In genomic region chrX:124341361-124342132, GRCh38 we compare ENCODE assay signal across 26 cellular contexts. TPM values are rescaled to one million over a fixed set of nuclear protein-coding genes. Genes with fewer than 3 reads are reported as not detected.
DNase-seq lines count a peak whose midpoint lies in the region; ATAC-seq, FAIRE-seq and TF ChIP-seq lines count a peak whose summit lies in the region.
"Had no signal": no experiment of that assay in that cellular context is flagged by ENCODE, and none has a peak within 500 bp of the region (broad histone marks: within the 10 kb centered on the region; RNA-seq: fewer than 3 reads in every experiment).

No MANE protein-coding gene starts in this region.

- H3K27ac ChIP-seq in foreskin keratinocyte, result no peak overlapping the region
- H3K27ac ChIP-seq: BLaER1 treated with 17β-estradiol and CSF1 and Interleukin-3, amounts not matched to agents 10 nM and 100 nM; coronary artery; left lung had no signal

- peak overlapping the region; percentile 65 to 96 for H3K4me3 Mint-ChIP-seq in activated T-cell treated with anti-CD3 and anti-CD28 coated beads, Interleukin-2, amount 50 U/mL, for 72 hours
- peak overlapping the region in 2 of 3 donors; percentile 39 to 40 for H3K4me3 Mint-ChIP-seq in T-cell
- peak overlapping the region; percentile 78 for H3K4me3 Mint-ChIP-seq in activated naive CD8-positive, alpha-beta T cell treated with anti-CD3 and anti-CD28 coated beads, Interleukin-2, amount 10 ng/mL, durations not matched to agents 7 days and 5 days
- peak overlapping the region; percentile 86 for H3K4me3 Mint-ChIP-seq in stimulated activated effector memory CD8-positive, alpha-beta T cell treated with anti-CD3 and anti-CD28 coated beads, Interleukin-12 subunit alpha, Interleukin-12 subunit beta, amount 100 ng/mL, for 72 hours
- H3K4me3 Mint-ChIP-seq: nephron had no signal

- H3K4me1 ChIP-seq in foreskin keratinocyte, result no peaks in the 10 kb centered on the region
- H3K4me1 ChIP-seq: left lung had no signal

- DNase-seq in activated T-cell treated with anti-CD3 and anti-CD28 coated beads, Interleukin-2, amount 50 U/mL, for 72 hours, result peak in 1 of 2 donors; percentile 32
- DNase-seq in activated T-cell treated with anti-CD3 and anti-CD28 coated beads for 4 hours (no peak), T-cell (no peak), frontal cortex (ENCODE audit: low spot score in 2 of 2) (no peak), hepatic stellate cell (ENCODE audit: low spot score) (no peak), foreskin keratinocyte (no peak)
- no peak for DNase-seq in activated naive CD8-positive, alpha-beta T cell treated with anti-CD3 and anti-CD28 coated beads, Interleukin-2, amount 10 ng/mL, durations not matched to agents 7 days and 5 days
- DNase-seq in stimulated activated effector memory CD8-positive, alpha-beta T cell treated with anti-CD3 and anti-CD28 coated beads, Interleukin-12 subunit alpha, Interleukin-12 subunit beta, amount 100 ng/mL, for 72 hours (ENCODE audit: low spot score in 2 of 2), result no peak
- DNase-seq: activated CD4-positive, alpha-beta T cell treated with anti-CD3 and anti-CD28 coated beads for 1 hour; DMS 273 treated with DMSO at 0.1 percent for 48 hours; head of caudate nucleus; left lung; NCI-H2081 treated with DMSO at 0.1 percent for 48 hours; PC-3; Right ventricle myocardium superior; SW 1271 had no signal

- no peak for FAIRE-seq in frontal cortex (lab: Jason Lieb, UNC)
- FAIRE-seq: GM18507, H54, HepG2, TTC549, urothelium cell line had no signal

- peak overlapping the region; percentile 97 for H3K27ac Mint-ChIP-seq in activated T-cell treated with anti-CD3 and anti-CD28 coated beads, Interleukin-2, amount 50 U/mL, for 72 hours
- peak overlapping the region; percentile 92 to 93 for H3K27ac Mint-ChIP-seq in T-cell
- H3K27ac Mint-ChIP-seq in activated naive CD8-positive, alpha-beta T cell treated with anti-CD3 and anti-CD28 coated beads, Interleukin-2, amount 10 ng/mL, durations not matched to agents 7 days and 5 days, result peak overlapping the region; percentile 93
- peak overlapping the region; percentile 90 for H3K27ac Mint-ChIP-seq in stimulated activated effector memory CD8-positive, alpha-beta T cell treated with anti-CD3 and anti-CD28 coated beads, Interleukin-12 subunit alpha, Interleukin-12 subunit beta, amount 100 ng/mL, for 72 hours
- H3K27ac Mint-ChIP-seq: nephron had no signal

- no peaks in the 10 kb centered on the region for H3K27me3 ChIP-seq in foreskin keratinocyte
- H3K27me3 ChIP-seq: left lung had no signal

- CTCF ChIA-PET in T-cell (lab: Charles Lee), result interaction anchor here (0.9 to 1.0 kb wide), 2 partner anchors 116 to 124 kb away, joined by 3 to 5 read pairs; no protein-coding TSS in a partner anchor

- H3K4me1 Mint-ChIP-seq in activated T-cell treated with anti-CD3 and anti-CD28 coated beads, Interleukin-2, amount 50 U/mL, for 72 hours (ENCODE audit: low read depth), result peaks cover 73% of the 10 kb centered on the region
- H3K4me1 Mint-ChIP-seq in T-cell, result peaks cover 50 to 59% (median 57%) of the 10 kb centered on the region in 3 donors
- H3K4me1 Mint-ChIP-seq in activated naive CD8-positive, alpha-beta T cell treated with anti-CD3 and anti-CD28 coated beads, Interleukin-2, amount 10 ng/mL, durations not matched to agents 7 days and 5 days, result peaks cover 56% of the 10 kb centered on the region
- H3K4me1 Mint-ChIP-seq in stimulated activated effector memory CD8-positive, alpha-beta T cell treated with anti-CD3 and anti-CD28 coated beads, Interleukin-12 subunit alpha, Interleukin-12 subunit beta, amount 100 ng/mL, for 72 hours, result peaks cover 42% of the 10 kb centered on the region
- H3K4me1 Mint-ChIP-seq: nephron had no signal

- POLR2A ChIA-PET in T-cell (lab: Charles Lee), result interaction anchor here in 1 of 2 donors (0.6 kb wide), 1 partner anchor 51 kb away, joined by 3 read pairs; no protein-coding TSS in a partner anchor
- POLR2A ChIA-PET in activated naive CD8-positive, alpha-beta T cell treated with anti-CD3 and anti-CD28 coated beads, Interleukin-2, amount 10 ng/mL, durations not matched to agents 7 days and 5 days (lab: Charles Lee), result interaction anchor here (0.5 kb wide), 1 partner anchor 862 kb away, joined by 4 read pairs; no protein-coding TSS in a partner anchor

- H3K27me3 Mint-ChIP-seq in activated T-cell treated with anti-CD3 and anti-CD28 coated beads, Interleukin-2, amount 50 U/mL, for 72 hours (ENCODE audit: low read depth), result peaks cover 13% of the 10 kb centered on the region
- no peaks in the 10 kb centered on the region for H3K27me3 Mint-ChIP-seq in T-cell
- no peaks in the 10 kb centered on the region for H3K27me3 Mint-ChIP-seq in activated naive CD8-positive, alpha-beta T cell treated with anti-CD3 and anti-CD28 coated beads, Interleukin-2, amount 10 ng/mL, durations not matched to agents 7 days and 5 days

- peaks cover 0 to 2% of the 10 kb centered on the region in 2 donors for H3K36me3 Mint-ChIP-seq in activated T-cell treated with anti-CD3 and anti-CD28 coated beads, Interleukin-2, amount 50 U/mL, for 72 hours (ENCODE audit: insufficient read depth in 2 of 2)
- H3K36me3 Mint-ChIP-seq in T-cell, result no peaks in the 10 kb centered on the region
- H3K36me3 Mint-ChIP-seq in activated naive CD8-positive, alpha-beta T cell treated with anti-CD3 and anti-CD28 coated beads, Interleukin-2, amount 10 ng/mL, durations not matched to agents 7 days and 5 days, result no peaks in the 10 kb centered on the region
- no peaks in the 10 kb centered on the region for H3K36me3 Mint-ChIP-seq in stimulated activated effector memory CD8-positive, alpha-beta T cell treated with anti-CD3 and anti-CD28 coated beads, Interleukin-12 subunit alpha, Interleukin-12 subunit beta, amount 100 ng/mL, for 72 hours

- H3K9me3 Mint-ChIP-seq in activated T-cell treated with anti-CD3 and anti-CD28 coated beads, Interleukin-2, amount 50 U/mL, for 72 hours, result no peaks in the 10 kb centered on the region
- H3K9me3 Mint-ChIP-seq in T-cell, result no peaks in the 10 kb centered on the region
- no peaks in the 10 kb centered on the region for H3K9me3 Mint-ChIP-seq in activated naive CD8-positive, alpha-beta T cell treated with anti-CD3 and anti-CD28 coated beads, Interleukin-2, amount 10 ng/mL, durations not matched to agents 7 days and 5 days
- H3K9me3 Mint-ChIP-seq in stimulated activated effector memory CD8-positive, alpha-beta T cell treated with anti-CD3 and anti-CD28 coated beads, Interleukin-12 subunit alpha, Interleukin-12 subunit beta, amount 100 ng/mL, for 72 hours, result no peaks in the 10 kb centered on the region
- H3K9me3 Mint-ChIP-seq: nephron had no signal

- ATAC-seq in activated T-cell treated with anti-CD3 and anti-CD28 coated beads, Interleukin-2, amount 50 U/mL, for 72 hours (replicated peaks in 1 of 2), result peak; percentile 55 to 59
- ATAC-seq in T-cell (replicated peaks in 1 of 4) (no peak), foreskin keratinocyte (no peak)
- ATAC-seq in activated naive CD8-positive, alpha-beta T cell treated with anti-CD3 and anti-CD28 coated beads, Interleukin-2, amount 10 ng/mL, durations not matched to agents 7 days and 5 days (ENCODE audit: low read depth), result no peak
- ATAC-seq in stimulated activated effector memory CD8-positive, alpha-beta T cell treated with anti-CD3 and anti-CD28 coated beads, Interleukin-12 subunit alpha, Interleukin-12 subunit beta, amount 100 ng/mL, for 72 hours, result peak; percentile 65
- ATAC-seq: HepG2, left lung, PC-3 had no signal

- no peak for TF ChIP-seq CTCF in foreskin keratinocyte (conservative IDR thresholded peaks at IDR 0.05)

RNA-seq across cellular contexts. Expression of gene SH2D1A, which starts 4.8 kb away (rescaled TPM):
- 10 to 100 TPM; 40.7 to 47.1 TPM for total RNA-seq in activated T-cell treated with anti-CD3 and anti-CD28 coated beads, Interleukin-2, amount 50 U/mL, for 72 hours
- total RNA-seq in T-cell (10 to 100 TPM; 32.1 to 43.8 (median 39.0) TPM), frontal cortex (not detected), foreskin keratinocyte (not detected in 2 replicates)
- total RNA-seq in activated naive CD8-positive, alpha-beta T cell treated with anti-CD3 and anti-CD28 coated beads, Interleukin-2, amount 10 ng/mL, durations not matched to agents 7 days and 5 days, result 10 to 100 TPM; 45.8 to 51.2 TPM
- not detected in 2 replicates for polyA plus RNA-seq in foreskin keratinocyte
- total RNA-seq: HepG2, M059J, PC-3, Right ventricle myocardium superior had no signal
- polyA plus RNA-seq: HepG2 had no signal

RNA-seq across cellular contexts. Expression of gene TEX13D, which starts 9.1 kb away (rescaled TPM):
- total RNA-seq in activated T-cell treated with anti-CD3 and anti-CD28 coated beads, Interleukin-2, amount 50 U/mL, for 72 hours, result not detected
- total RNA-seq in T-cell (not detected), frontal cortex (not detected), foreskin keratinocyte (not detected in 2 replicates)
- total RNA-seq in activated naive CD8-positive, alpha-beta T cell treated with anti-CD3 and anti-CD28 coated beads, Interleukin-2, amount 10 ng/mL, durations not matched to agents 7 days and 5 days, result not detected
- not detected in 2 replicates for polyA plus RNA-seq in foreskin keratinocyte
- total RNA-seq: HepG2, left lung, M059J, mesenteric fat pad, PC-3, Right ventricle myocardium superior had no signal
- polyA plus RNA-seq: HepG2 had no signal

Comparison
In these comparisons a context has a peak if more than half of its experiments do, and no peak if none do; other contexts are left out.
1. ATAC-seq: peak in activated T-cell treated with anti-CD3 and anti-CD28 coated beads, Interleukin-2, amount 50 U/mL, for 72 hours (2 of 2) and stimulated activated effector memory CD8-positive, alpha-beta T cell treated with anti-CD3 and anti-CD28 coated beads, Interleukin-12 subunit alpha, Interleukin-12 subunit beta, amount 100 ng/mL, for 72 hours (single experiment); none in T-cell (0 of 4), activated naive CD8-positive, alpha-beta T cell treated with anti-CD3 and anti-CD28 coated beads, Interleukin-2, amount 10 ng/mL, durations not matched to agents 7 days and 5 days (single experiment) and foreskin keratinocyte (single experiment).
2. RNA of gene SH2D1A, which starts 4.8 kb away (total RNA-seq): 45.8 to 51.2 TPM in activated naive CD8-positive, alpha-beta T cell treated with anti-CD3 and anti-CD28 coated beads, Interleukin-2, amount 10 ng/mL, durations not matched to agents 7 days and 5 days, 40.7 to 47.1 TPM in activated T-cell treated with anti-CD3 and anti-CD28 coated beads, Interleukin-2, amount 50 U/mL, for 72 hours and 32.1 to 43.8 TPM in T-cell; not detected in frontal cortex (single experiment) and not detected in foreskin keratinocyte; every median in the first group is over 10 times any median in the second.
3. Peak in every context shown above with its lines, with median percentiles within 50 percentile points of each other: H3K27ac Mint-ChIP-seq and H3K4me3 Mint-ChIP-seq.